In genomic region chr20:61536671-61537070, GRCh38 we compare ENCODE assay signal across 27 cellular contexts.
A peak's percentile ranks its signal among the peaks of the same experiment; 100 is the strongest.
DNase-seq lines count a peak whose midpoint lies in the region; ATAC-seq, FAIRE-seq and TF ChIP-seq lines count a peak whose summit lies in the region.
"Had no signal": no experiment of that assay in that cellular context is flagged by ENCODE, and none has a peak within 500 bp of the region (broad histone marks: within the 10 kb centered on the region; RNA-seq: fewer than 3 reads in every experiment).

No MANE protein-coding gene starts in this region.

- DNase-seq in HTR-8/SVneo (ENCODE audit: insufficient read length, low spot score) (no peak), RWPE2 (ENCODE audit: low spot score) (peak; percentile 77), neuronal stem cell (ENCODE audit: low spot score) (no peak), GM03348 (ENCODE audit: low spot score) (no peak), putamen (ENCODE audit: low spot score) (no peak), NOMO-1 treated with dmso at 0.1 percent for 144 hours (lab: John Stamatoyannopoulos, UW; ENCODE audit: unreplicated experiment) (no peak), NCI-H524 (lab: John Stamatoyannopoulos, UW) (no peak)
- DNase-seq in naive thymus-derived CD4-positive, alpha-beta T cell = no peak
- DNase-seq: AML-193; Caco-2; Calu3; CD4-positive, alpha-beta T cell; CD8-positive, alpha-beta T cell; DMS 273 treated with DMSO at 0.1 percent for 48 hours; DMS153; DMS53; DMS79; DND-41; EL; GDM1 had no signal

- H3K9me3 ChIP-seq in RWPE2 (ENCODE audit: severe bottlenecking) = no peaks in the 10 kb centered on the region
- H3K9me3 ChIP-seq in naive thymus-derived CD4-positive, alpha-beta T cell (ENCODE audit: control insufficient read depth in 2 of 3, low read length in 3 of 3) = no peaks in the 10 kb centered on the region
- peaks cover 0 to under 1% of the 10 kb centered on the region in 2 donors for H3K9me3 ChIP-seq in neuronal stem cell (replicated peaks in 1 of 2; ENCODE audit: control insufficient read depth in 2 of 2, insufficient read depth in 1 of 2, low read depth in 1 of 2, low read length in 2 of 2)
- H3K9me3 ChIP-seq: A549; BLaER1 treated with 17β-estradiol and CSF1 and Interleukin-3, amounts not matched to agents 10 nM and 100 nM; Caco-2 had no signal

- WGBS in neuronal stem cell (ENCODE audit: extremely low coverage in 2 of 2, insufficient read length in 2 of 2, insufficient replicate concordance in 1 of 2), 2 donors = no CpG with 5 or more reads among the region's 9 CpGs

- peaks cover 0 to 3% (median 0%) of the 10 kb centered on the region in 11 donors for H3K9me3 Mint-ChIP-seq in naive thymus-derived CD4-positive, alpha-beta T cell
- H3K9me3 Mint-ChIP-seq: CD4-positive, alpha-beta T cell; CD8-positive, alpha-beta T cell had no signal

- H3K4me1 Mint-ChIP-seq in naive thymus-derived CD4-positive, alpha-beta T cell = peaks cover 0 to 1% (median 0%) of the 10 kb centered on the region in 7 donors
- H3K4me1 Mint-ChIP-seq: B cell had no signal

- no peak overlapping the region for H2AFZ ChIP-seq in neuronal stem cell (ENCODE audit: low read length)

- peak overlapping the region; percentile 26 for H2AK5ac ChIP-seq in neuronal stem cell (ENCODE audit: low read depth, low read length)

- CTCF ChIA-PET in naive thymus-derived CD4-positive, alpha-beta T cell (lab: Charles Lee) = no interaction called here

- peak; percentile 66 for FAIRE-seq in HTR-8/SVneo (lab: Jason Lieb, UNC)
- FAIRE-seq: A549, GM12891, GM19239 had no signal

- no peaks in the 10 kb centered on the region for H3K36me3 Mint-ChIP-seq in naive thymus-derived CD4-positive, alpha-beta T cell
- H3K36me3 Mint-ChIP-seq: CD8-positive, alpha-beta T cell had no signal

- no peak overlapping the region for H2BK15ac ChIP-seq in neuronal stem cell (ENCODE audit: low read length)

- ATAC-seq in RWPE2 (ENCODE audit: low read depth) = no peak
- ATAC-seq in naive thymus-derived CD4-positive, alpha-beta T cell = peak; percentile 12
- ATAC-seq: A549; CD8-positive, alpha-beta T cell had no signal

- peak overlapping the region; percentile 70 for H2BK5ac ChIP-seq in neuronal stem cell (ENCODE audit: low read length)

- no peak overlapping the region for H3K14ac ChIP-seq in neuronal stem cell (ENCODE audit: low read length)

- no peak overlapping the region for H4K91ac ChIP-seq in neuronal stem cell (ENCODE audit: low read depth, low read length, poor library complexity)

- TF ChIP-seq CTCF in RWPE2 (IDR thresholded peaks at IDR 0.05; ENCODE audit: poor library complexity, severe bottlenecking) = no peak

- H2BK12ac ChIP-seq in neuronal stem cell (ENCODE audit: low read length) = no peak overlapping the region

- H3K23ac ChIP-seq in neuronal stem cell (ENCODE audit: low read depth, low read length, poor library complexity) = peak overlapping the region; percentile 34

- H3K4ac ChIP-seq in neuronal stem cell (ENCODE audit: low read length) = no peak overlapping the region

- H3K79me1 ChIP-seq in neuronal stem cell (ENCODE audit: low read depth, low read length) = peaks cover 2% of the 10 kb centered on the region

- no peak overlapping the region for H3K4me3 ChIP-seq in RWPE2 (ENCODE audit: severe bottlenecking)
- H3K4me3 ChIP-seq in naive thymus-derived CD4-positive, alpha-beta T cell (ENCODE audit: low read length) = no peak overlapping the region
- no peak overlapping the region for H3K4me3 ChIP-seq in neuronal stem cell (ENCODE audit: low read length in 2 of 2)
- H3K4me3 ChIP-seq: A549; BLaER1 treated with 17β-estradiol and CSF1 and Interleukin-3, amounts not matched to agents 10 nM and 100 nM had no signal

- H3K4me3 Mint-ChIP-seq in naive thymus-derived CD4-positive, alpha-beta T cell = no peak overlapping the region
- H3K4me3 Mint-ChIP-seq: B cell; CD4-positive, alpha-beta T cell; CD8-positive, alpha-beta T cell had no signal

- H3K27me3 Mint-ChIP-seq in naive thymus-derived CD4-positive, alpha-beta T cell = no peaks in the 10 kb centered on the region
- H3K27me3 Mint-ChIP-seq: B cell; CD4-positive, alpha-beta T cell had no signal

- POLR2A ChIA-PET in naive thymus-derived CD4-positive, alpha-beta T cell (lab: Charles Lee) = no interaction called here

- 0 out of 2 replicates have a peak, but pooled peaks cover 5% of the 10 kb centered on the region for H3K36me3 ChIP-seq in RWPE2 (ENCODE audit: low read depth)
- H3K36me3 ChIP-seq in naive thymus-derived CD4-positive, alpha-beta T cell (ENCODE audit: control insufficient read depth in 2 of 3, insufficient read depth in 3 of 3, low read length in 3 of 3) = no peaks in the 10 kb centered on the region
- H3K36me3 ChIP-seq in neuronal stem cell (replicated peaks in 1 of 2; ENCODE audit: control insufficient read depth in 2 of 2, insufficient read depth in 2 of 2, low read length in 2 of 2) = no peaks in the 10 kb centered on the region
- H3K36me3 ChIP-seq: BLaER1 treated with 17β-estradiol and CSF1 and Interleukin-3, amounts not matched to agents 10 nM and 100 nM had no signal

- H3K27me3 ChIP-seq in RWPE2 (ENCODE audit: insufficient read depth, poor library complexity, severe bottlenecking) = no peaks in the 10 kb centered on the region
- no peaks in the 10 kb centered on the region for H3K27me3 ChIP-seq in naive thymus-derived CD4-positive, alpha-beta T cell (ENCODE audit: control insufficient read depth in 2 of 2, insufficient read depth in 2 of 2, low read length in 2 of 2)
- no peaks in the 10 kb centered on the region for H3K27me3 ChIP-seq in neuronal stem cell (ENCODE audit: control insufficient read depth in 3 of 3, insufficient read depth in 3 of 3, low read depth in 1 of 3, low read length in 3 of 3)
- H3K27me3 ChIP-seq: BLaER1 treated with 17β-estradiol and CSF1 and Interleukin-3, amounts not matched to agents 10 nM and 100 nM had no signal

- no peak overlapping the region for H3K4me2 ChIP-seq in neuronal stem cell (ENCODE audit: insufficient read depth, low read length, poor library complexity, severe bottlenecking)
- H3K4me2 ChIP-seq: A549 had no signal

- peak overlapping the region; percentile 10 for H3K9ac ChIP-seq in neuronal stem cell (ENCODE audit: low read depth, low read length, poor library complexity)
- H3K9ac ChIP-seq: BLaER1 treated with 17β-estradiol and CSF1 and Interleukin-3, amounts not matched to agents 10 nM and 100 nM had no signal

- H2BK120ac ChIP-seq in neuronal stem cell (ENCODE audit: low read depth, low read length) = peak overlapping the region; percentile 56

- H3K27ac ChIP-seq in RWPE2 (ENCODE audit: poor library complexity, severe bottlenecking) (no peak overlapping the region), neuronal stem cell (replicated peaks; ENCODE audit: low read length) (no peak overlapping the region)
- no peak overlapping the region for H3K27ac ChIP-seq in naive thymus-derived CD4-positive, alpha-beta T cell (ENCODE audit: low read depth, low read length)
- H3K27ac ChIP-seq: 22Rv1; A549; BLaER1 treated with 17β-estradiol and CSF1 and Interleukin-3, amounts not matched to agents 10 nM and 100 nM; C4-2B had no signal

- peaks cover 10% of the 10 kb centered on the region for H3K4me1 ChIP-seq in RWPE2 (ENCODE audit: insufficient read depth, poor library complexity, severe bottlenecking)
- H3K4me1 ChIP-seq in naive thymus-derived CD4-positive, alpha-beta T cell (ENCODE audit: control insufficient read depth in 2 of 2, insufficient read depth in 2 of 2, low read length in 2 of 2) = no peaks in the 10 kb centered on the region
- H3K4me1 ChIP-seq in neuronal stem cell (ENCODE audit: control insufficient read depth in 2 of 2, insufficient read depth in 1 of 2, low read depth in 1 of 2, low read length in 2 of 2) = peaks cover 4 to 12% of the 10 kb centered on the region in 2 donors
- H3K4me1 ChIP-seq: A549, Caco-2 had no signal

- H3K18ac ChIP-seq in neuronal stem cell (ENCODE audit: low read length) = peak overlapping the region; percentile 52

- no peak overlapping the region for H3K27ac Mint-ChIP-seq in naive thymus-derived CD4-positive, alpha-beta T cell
- H3K27ac Mint-ChIP-seq: B cell; CD4-positive, alpha-beta T cell; CD8-positive, alpha-beta T cell had no signal

- H4K8ac ChIP-seq in neuronal stem cell (ENCODE audit: low read depth, low read length) = no peak overlapping the region

- intact Hi-C loops in naive thymus-derived CD4-positive, alpha-beta T cell (cut with micrococcal nuclease) = no loop called here
